In genomic region chr5:94395468-94395867, GRCh38 we compare ENCODE assay signal across 27 cellular contexts.
"Had no signal": no experiment of that assay in that cellular context is flagged by ENCODE, and none has a peak within 500 bp of the region (broad histone marks: within the 10 kb centered on the region; RNA-seq: fewer than 3 reads in every experiment).

No MANE protein-coding gene starts in this region.

- H3K4me3 ChIP-seq: coronary artery, dorsolateral prefrontal cortex had no signal

- DNase-seq: activated CD4-positive, alpha-beta memory T cell treated with anti-CD3 and anti-CD28 coated beads, Interleukin-2, amount 10 ng/mL, durations not matched to agents 7 days and 5 days; activated CD4-positive, alpha-beta T cell treated with anti-CD3 and anti-CD28 coated beads for 1 hour; activated CD4-positive, alpha-beta T cell treated with anti-CD3 and anti-CD28 coated beads for 4 hours; activated CD4-positive, alpha-beta T cell treated with anti-CD3 and anti-CD28 coated beads, Interleukin-2, amount 10 ng/mL, durations not matched to agents 7 days and 5 days; activated CD4-positive, alpha-beta T cell treated with anti-CD3 and anti-CD28 coated beads, Interleukin-2, amount 50 U/mL, for 4 hours; activated CD8-positive, alpha-beta memory T cell treated with anti-CD3 and anti-CD28 coated beads, Interleukin-2, amount 50 U/mL, for 48 hours; activated effector memory CD4-positive, alpha-beta T cell treated with Interleukin-2 at 50 U/mL for 16 hours; activated gamma-delta T cell treated with Interleukin-2 at 50 U/mL for 16 hours; activated naive CD4-positive, alpha-beta T cell treated with anti-CD3 and anti-CD28 coated beads, Interleukin-2, amount 50 U/mL, for 16 hours; activated naive CD4-positive, alpha-beta T cell treated with Interleukin-2 at 50 U/mL for 16 hours; activated T-cell treated with anti-CD3 and anti-CD28 coated beads for 4 hours; activated T-cell treated with anti-CD3 and anti-CD28 coated beads, Interleukin-2, amount 50 U/mL, for 24 hours; activated T-cell treated with anti-CD3 and anti-CD28 coated beads, Interleukin-2, amount 50 U/mL, for 72 hours; amniotic stem cell; anterior cingulate cortex; brain microvascular endothelial cell; dorsolateral prefrontal cortex; effector memory CD4-positive, alpha-beta T cell; endodermal cell; foreskin fibroblast; head of caudate nucleus; T-helper 2 cell had no signal

- H3K36me3 ChIP-seq: brain microvascular endothelial cell had no signal

- H3K4me1 Mint-ChIP-seq: activated CD4-positive, alpha-beta memory T cell treated with anti-CD3 and anti-CD28 coated beads, Interleukin-2, amount 10 ng/mL, durations not matched to agents 7 days and 5 days; activated CD4-positive, alpha-beta T cell treated with anti-CD3 and anti-CD28 coated beads, Interleukin-2, amount 10 ng/mL, durations not matched to agents 7 days and 5 days; central memory CD8-positive, alpha-beta T cell had no signal

- H3K27me3 Mint-ChIP-seq: activated CD4-positive, alpha-beta memory T cell treated with anti-CD3 and anti-CD28 coated beads, Interleukin-2, amount 10 ng/mL, durations not matched to agents 7 days and 5 days; activated CD4-positive, alpha-beta T cell treated with anti-CD3 and anti-CD28 coated beads, Interleukin-2, amount 10 ng/mL, durations not matched to agents 7 days and 5 days; activated naive CD8-positive, alpha-beta T cell; activated T-cell treated with anti-CD3 and anti-CD28 coated beads, Interleukin-2, amount 50 U/mL, for 24 hours; central memory CD8-positive, alpha-beta T cell; dendritic cell treated with granulocyte-macrophage colony-stimulating factor and Interleukin-4, amounts not matched to agents 40 ng/mL and 50 ng/mL, for 4 days had no signal

- ATAC-seq: activated T-cell treated with anti-CD3 and anti-CD28 coated beads, Interleukin-2, amount 50 U/mL, for 72 hours; esophagus mucosa had no signal

- H3K27ac Mint-ChIP-seq: activated CD4-positive, alpha-beta memory T cell treated with anti-CD3 and anti-CD28 coated beads, Interleukin-2, amount 10 ng/mL, durations not matched to agents 7 days and 5 days; activated CD4-positive, alpha-beta T cell treated with anti-CD3 and anti-CD28 coated beads, Interleukin-2, amount 10 ng/mL, durations not matched to agents 7 days and 5 days; activated naive CD8-positive, alpha-beta T cell; activated T-cell treated with anti-CD3 and anti-CD28 coated beads, Interleukin-2, amount 50 U/mL, for 24 hours; activated T-cell treated with anti-CD3 and anti-CD28 coated beads, Interleukin-2, amount 50 U/mL, for 72 hours; dendritic cell treated with granulocyte-macrophage colony-stimulating factor and Interleukin-4, amounts not matched to agents 40 ng/mL and 50 ng/mL, for 4 days; endodermal cell had no signal

- H3K4me3 Mint-ChIP-seq: activated CD4-positive, alpha-beta memory T cell treated with anti-CD3 and anti-CD28 coated beads, Interleukin-2, amount 10 ng/mL, durations not matched to agents 7 days and 5 days; activated CD4-positive, alpha-beta T cell treated with anti-CD3 and anti-CD28 coated beads, Interleukin-2, amount 10 ng/mL, durations not matched to agents 7 days and 5 days; activated naive CD8-positive, alpha-beta T cell; activated T-cell treated with anti-CD3 and anti-CD28 coated beads, Interleukin-2, amount 50 U/mL, for 24 hours; activated T-cell treated with anti-CD3 and anti-CD28 coated beads, Interleukin-2, amount 50 U/mL, for 72 hours; central memory CD8-positive, alpha-beta T cell; dendritic cell treated with granulocyte-macrophage colony-stimulating factor and Interleukin-4, amounts not matched to agents 40 ng/mL and 50 ng/mL, for 4 days; endodermal cell had no signal

- H3K27me3 ChIP-seq: brain microvascular endothelial cell, dorsolateral prefrontal cortex had no signal

- H3K9me3 Mint-ChIP-seq: activated CD4-positive, alpha-beta memory T cell treated with anti-CD3 and anti-CD28 coated beads, Interleukin-2, amount 10 ng/mL, durations not matched to agents 7 days and 5 days; activated CD4-positive, alpha-beta T cell treated with anti-CD3 and anti-CD28 coated beads, Interleukin-2, amount 10 ng/mL, durations not matched to agents 7 days and 5 days; activated T-cell treated with anti-CD3 and anti-CD28 coated beads, Interleukin-2, amount 50 U/mL, for 24 hours; central memory CD8-positive, alpha-beta T cell had no signal
